ENCODE assay signal across 8 cellular contexts in the genomic region with DNA sequence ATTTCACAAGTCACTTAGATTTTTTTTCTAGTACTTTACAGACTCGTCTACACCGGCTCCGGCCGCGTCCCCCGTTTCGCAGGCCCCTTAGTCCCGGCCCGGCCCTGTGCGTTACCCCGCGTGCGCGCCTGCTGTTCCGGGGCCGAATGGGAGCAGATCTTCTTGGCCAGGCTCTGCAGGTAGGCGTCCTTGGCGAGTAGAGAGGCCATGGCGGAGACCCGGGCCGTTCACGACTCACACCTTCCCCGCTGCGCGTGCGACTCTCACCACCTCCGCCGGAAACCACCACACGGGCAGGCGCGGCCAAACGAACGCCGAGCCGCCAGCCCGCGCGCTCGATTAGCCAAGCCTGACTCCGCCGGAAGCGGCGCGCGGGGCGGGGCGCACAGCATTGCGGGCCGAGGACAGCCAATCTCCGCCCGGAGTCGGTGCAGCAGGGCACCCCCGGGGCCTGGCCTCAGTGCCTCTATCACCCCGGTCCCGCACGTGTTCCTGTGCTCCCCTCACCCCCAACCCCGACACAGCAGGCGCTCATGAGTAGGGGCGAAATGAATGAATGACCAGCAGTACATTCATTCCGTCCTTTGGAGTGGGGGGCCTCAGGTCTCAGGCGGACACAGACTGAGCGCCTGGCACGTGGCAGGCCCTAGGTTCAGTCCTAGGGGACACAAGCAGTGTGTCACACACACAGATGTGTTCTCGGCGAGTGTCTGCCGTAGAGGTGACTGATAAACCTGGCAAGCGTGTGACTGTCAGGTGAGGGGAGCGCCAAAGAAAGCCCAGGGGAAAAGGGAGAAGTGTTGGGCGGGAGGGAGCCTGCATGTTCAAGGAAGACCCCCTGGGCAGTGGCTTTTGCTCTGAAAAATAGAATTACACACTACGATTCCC. TPM values are rescaled to one million over a fixed set of nuclear protein-coding genes. Genes with fewer than 3 reads are reported as not detected.
DNase-seq lines count a peak whose midpoint lies in the region; ATAC-seq and TF ChIP-seq lines count a peak whose summit lies in the region.

A gene (minus strand): TSS at position 265 of the 888 bp plus-strand sequence. CDS start 56 bp downstream, at position 209.

- H3K36me3 ChIP-seq in left lung = peaks cover 0 to 56% of the 10 kb centered on the region in 2 donors

- H3K4me3 ChIP-seq in left lung = peak within 1 kb of the TSS; percentile 77 to 94

- intact Hi-C loops in CD14-positive monocyte (cut with micrococcal nuclease) = loop anchor here (2.0 to 10.0 kb wide), 5 partner anchors 41 to 691 kb away; a partner anchor contains a TSS
- intact Hi-C loops in left lung (cut with DNase I) = no loop called here

- peaks cover 59% of the 10 kb centered on the region for H3K4me1 Mint-ChIP-seq in CD14-positive monocyte

- peak; percentile 84 for DNase-seq in CD14-positive monocyte (ENCODE audit: low spot score)
- DNase-seq in NCI-H774 (lab: John Stamatoyannopoulos, UW) = peak; percentile 96
- peak; percentile 90 to 94 for DNase-seq in activated CD4-positive, alpha-beta T cell treated with anti-CD3 and anti-CD28 coated beads, Interleukin-2, amount 50 U/mL, for 24 hours (ENCODE audit: low read depth in 1 of 2, low spot score in 1 of 2)
- peak; percentile 85 for DNase-seq in dedifferentiated amniotic fluid mesenchymal stem cell (ENCODE audit: extremely low spot score)
- peak; percentile 92 to 99 for DNase-seq in left lung
- DNase-seq in stimulated activated CD4-positive, alpha-beta T cell treated with anti-CD3 and anti-CD28 coated beads, Interleukin-2, amount 100 ng/mL, for 24 hours = peak; percentile 94 to 96

- TF ChIP-seq CTCF in CD14-positive monocyte (IDR thresholded peaks at IDR 0.05) = no peak
- TF ChIP-seq CTCF in left lung (IDR thresholded peaks at IDR 0.05) = no peak

- H3K27me3 ChIP-seq in left lung = no peaks in the 10 kb centered on the region

- peaks cover 52 to 76% of the 10 kb centered on the region in 2 donors for H3K36me3 Mint-ChIP-seq in CD14-positive monocyte

- peak within 1 kb of the TSS; percentile 87 to 95 (median 94) for H3K27ac Mint-ChIP-seq in CD14-positive monocyte

- no peaks in the 10 kb centered on the region for H3K27me3 Mint-ChIP-seq in CD14-positive monocyte (ENCODE audit: low read depth in 3 of 3)

- H3K9me3 ChIP-seq in left lung = no peaks in the 10 kb centered on the region

- peak within 1 kb of the TSS in 1 of 2 donors; percentile 76 for H3K27ac ChIP-seq in left lung

- no peaks in the 10 kb centered on the region for H3K9me3 Mint-ChIP-seq in CD14-positive monocyte

- H3K4me3 Mint-ChIP-seq in CD14-positive monocyte = peak within 1 kb of the TSS; percentile 95 to 98

- ATAC-seq in GM19452 (IDR thresholded peaks at IDR 0.05; ENCODE audit: unreplicated experiment) (peak; percentile 74), HG03571 (IDR thresholded peaks at IDR 0.05; ENCODE audit: unreplicated experiment) (peak; percentile 69), left lung (peak; percentile 98)

- peaks cover 14 to 53% of the 10 kb centered on the region in 2 donors for H3K4me1 ChIP-seq in left lung

RNA-seq across cellular contexts. Expression of the gene that starts here (rescaled TPM):
- polyA plus RNA-seq in CD14-positive monocyte = 1 to 10 TPM in 1 of 2 donors, under 1 TPM in 1; 0.75 to 2.9 TPM
- total RNA-seq in left lung = 10 to 100 TPM; 10.9 to 16.7 TPM

Comparison
In these comparisons a context has a peak if more than half of its experiments do, and no peak if none do; other contexts are left out.
1. intact Hi-C loops: an anchor here in CD14-positive monocyte (2.0 to 10.0 kb wide); none called in left lung.